Comparison of ENCODE assay signal across 13 cellular contexts in the genomic region with DNA sequence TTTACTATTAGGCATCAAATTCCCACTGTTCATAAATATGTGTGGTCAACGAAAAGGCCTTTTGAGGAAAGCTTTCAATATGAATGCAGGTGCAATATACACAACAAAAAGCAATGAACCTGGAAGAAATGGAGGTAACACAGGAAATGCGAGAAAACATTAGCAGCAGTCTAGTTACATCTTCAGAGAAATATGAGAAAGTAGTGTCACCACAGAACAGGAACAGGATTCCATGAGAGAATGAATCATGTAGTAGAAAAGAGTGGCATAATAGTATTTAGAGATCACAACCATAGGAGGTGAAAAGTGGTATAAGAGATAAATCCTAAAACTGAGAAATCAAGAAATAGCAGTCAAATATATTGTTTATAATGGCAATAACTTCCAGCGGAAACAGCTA.
DNase-seq lines count a peak whose midpoint lies in the region; ATAC-seq lines count a peak whose summit lies in the region.
"Had no signal": no experiment of that assay in that cellular context is flagged by ENCODE, and none has a peak within 500 bp of the region (broad histone marks: within the 10 kb centered on the region; RNA-seq: fewer than 3 reads in every experiment).

No MANE protein-coding gene starts in this region.

- no peaks in the 10 kb centered on the region for H3K27me3 Mint-ChIP-seq in T-helper 17 cell
- no peaks in the 10 kb centered on the region for H3K27me3 Mint-ChIP-seq in activated T-cell treated with anti-CD3 and anti-CD28 coated beads, Interleukin-2, amount 50 U/mL, for 24 hours

- H3K4me1 Mint-ChIP-seq in T-helper 17 cell = peaks cover 4% of the 10 kb centered on the region
- H3K4me1 Mint-ChIP-seq in activated T-cell treated with anti-CD3 and anti-CD28 coated beads, Interleukin-2, amount 50 U/mL, for 24 hours (ENCODE audit: low read depth) = peaks cover 20% of the 10 kb centered on the region

- DNase-seq in EH (ENCODE audit: low read depth) (peak; percentile 30), HT1080 (ENCODE audit: low read depth) (peak; percentile 34), T-helper 17 cell (no peak), kidney tubule cell (ENCODE audit: low spot score) (peak; percentile 75), medulla oblongata (ENCODE audit: extremely low spot score) (no peak), NCI-H510A (lab: John Stamatoyannopoulos, UW) (no peak), SIG-M5 treated with dmso at 0.1 percent for 504 hours (lab: John Stamatoyannopoulos, UW; ENCODE audit: unreplicated experiment) (no peak)
- DNase-seq in activated T-cell treated with anti-CD3 and anti-CD28 coated beads, Interleukin-2, amount 50 U/mL, for 24 hours = no peak
- DNase-seq: KBM-7, NCI-H1092 treated with DMSO at 0.1 percent for 48 hours, NCI-H524, SHP77 treated with DMSO at 0.1 percent for 48 hours had no signal

- no peaks in the 10 kb centered on the region for H3K9me3 Mint-ChIP-seq in activated T-cell treated with anti-CD3 and anti-CD28 coated beads, Interleukin-2, amount 50 U/mL, for 24 hours

- H3K36me3 Mint-ChIP-seq in T-helper 17 cell (ENCODE audit: low read depth) = peaks cover 3% of the 10 kb centered on the region
- H3K36me3 Mint-ChIP-seq in activated T-cell treated with anti-CD3 and anti-CD28 coated beads, Interleukin-2, amount 50 U/mL, for 24 hours (ENCODE audit: low read depth) = no peaks in the 10 kb centered on the region

- no peaks in the 10 kb centered on the region for H3K9me3 ChIP-seq in T-helper 17 cell (ENCODE audit: control insufficient read depth, low read length, poor library complexity, severe bottlenecking)
- H3K9me3 ChIP-seq: A549 had no signal

- H3K27ac Mint-ChIP-seq in T-helper 17 cell = no peak overlapping the region
- no peak overlapping the region for H3K27ac Mint-ChIP-seq in activated T-cell treated with anti-CD3 and anti-CD28 coated beads, Interleukin-2, amount 50 U/mL, for 24 hours

- no peak for ATAC-seq in T-helper 17 cell
- ATAC-seq: A549 had no signal

- peak overlapping the region; percentile 26 for H3K4me3 Mint-ChIP-seq in T-helper 17 cell
- H3K4me3 Mint-ChIP-seq in activated T-cell treated with anti-CD3 and anti-CD28 coated beads, Interleukin-2, amount 50 U/mL, for 24 hours = no peak overlapping the region

Comparison
In these comparisons a context has a peak if more than half of its experiments do, and no peak if none do; other contexts are left out.
1. DNase-seq: peak in EH (single experiment), HT1080 (single experiment) and kidney tubule cell (single experiment); none in T-helper 17 cell (0 of 3), medulla oblongata (single experiment), NCI-H510A (single experiment), SIG-M5 treated with dmso at 0.1 percent for 504 hours (single experiment) and activated T-cell treated with anti-CD3 and anti-CD28 coated beads, Interleukin-2, amount 50 U/mL, for 24 hours (single experiment).